9 cellular contexts compared by ENCODE assay signal in the genomic region with DNA sequence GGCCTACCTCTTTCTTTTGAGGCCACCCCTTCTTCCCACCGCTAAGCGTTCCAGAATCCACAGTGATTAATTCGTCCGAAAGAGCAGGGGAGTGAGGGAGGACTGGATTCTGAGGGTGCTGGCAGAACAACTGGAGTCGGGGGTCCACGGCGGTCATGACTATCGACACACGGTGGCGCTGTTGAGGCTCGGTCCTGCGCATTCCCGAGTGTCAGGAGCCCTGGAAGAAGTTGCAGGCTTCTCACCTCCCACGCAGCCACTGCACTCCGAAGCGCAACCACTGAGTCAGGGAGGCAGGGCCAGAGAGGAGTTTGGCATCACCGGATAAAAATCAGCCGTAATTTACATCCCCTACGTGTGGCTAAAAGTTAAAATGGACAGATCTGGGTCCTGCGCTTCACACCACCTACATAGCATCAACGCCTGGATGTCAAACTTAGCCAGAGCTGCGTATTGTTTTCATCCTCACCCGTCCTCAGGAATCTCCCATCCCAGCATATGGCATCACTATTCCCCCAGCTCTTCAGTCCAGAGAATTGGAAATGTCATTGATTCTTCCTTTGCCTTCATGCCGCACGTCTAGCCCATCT. TPM values are rescaled to one million over a fixed set of nuclear protein-coding genes. Genes with fewer than 3 reads are reported as not detected.
DNase-seq lines count a peak whose midpoint lies in the region; ATAC-seq and TF ChIP-seq lines count a peak whose summit lies in the region.
"Had no signal": no experiment of that assay in that cellular context is flagged by ENCODE, and none has a peak within 500 bp of the region (broad histone marks: within the 10 kb centered on the region; RNA-seq: fewer than 3 reads in every experiment).

No MANE protein-coding gene starts in this region.

- H3K4me2 ChIP-seq in H9 (ENCODE audit: insufficient read depth, insufficient read length, low read length), result no peak overlapping the region
- peak overlapping the region; percentile 17 for H3K4me2 ChIP-seq in fibroblast of lung (ENCODE audit: extremely low read depth, insufficient read depth, low read length)

- no peak overlapping the region for H2BK120ac ChIP-seq in H9 (ENCODE audit: low read depth, low read length, poor library complexity, severe bottlenecking)

- H2BK15ac ChIP-seq in H9 (ENCODE audit: low read depth, low read length), result no peak overlapping the region

- no peak overlapping the region for H3K4me3 ChIP-seq in fibroblast of lung (replicated peaks in 1 of 4; ENCODE audit: control extremely low read depth in 1 of 4, insufficient read depth in 1 of 4, low read depth in 3 of 4, low read length in 4 of 4)

- peak; percentile 92 for DNase-seq in AG08395 (ENCODE audit: low spot score)
- DNase-seq in H9, result peak; percentile 87
- peak; percentile 73 for DNase-seq in OCI-M1 (lab: John Stamatoyannopoulos, UW)
- peak; percentile 78 to 80 for DNase-seq in activated T-cell treated with anti-CD3 and anti-CD28 coated beads, Interleukin-2, amount 50 U/mL, for 72 hours
- DNase-seq in fibroblast of lung (ENCODE audit: low read depth in 2 of 2), result peak; percentile 65 to 73
- peak; percentile 88 for DNase-seq in nephron progenitor cell
- peak; percentile 74 for DNase-seq in stimulated activated naive CD4-positive, alpha-beta T cell treated with Interleukin-2 at 50 U/mL for 16 hours (lab: John Stamatoyannopoulos, UW)

- no peak overlapping the region for H2AFZ ChIP-seq in H9 (ENCODE audit: low read length)
- H2AFZ ChIP-seq in fibroblast of lung (ENCODE audit: low read length), result no peak overlapping the region

- H3K4me1 Mint-ChIP-seq in H9, result peaks cover 28 to 36% of the 10 kb centered on the region in 2 experiments
- H3K4me1 Mint-ChIP-seq in activated T-cell treated with anti-CD3 and anti-CD28 coated beads, Interleukin-2, amount 50 U/mL, for 72 hours (ENCODE audit: low read depth), result peaks cover 27% of the 10 kb centered on the region
- H3K4me1 Mint-ChIP-seq in nephron progenitor cell, result peaks cover 44% of the 10 kb centered on the region

- no peak overlapping the region for H3K14ac ChIP-seq in H9 (ENCODE audit: insufficient read depth, low read length)

- H3K18ac ChIP-seq in H9 (ENCODE audit: insufficient read length, low read depth, low read length), result no peak overlapping the region

- H2BK12ac ChIP-seq in H9 (ENCODE audit: insufficient read length, low read depth, low read length), result no peak overlapping the region

- H3K9ac ChIP-seq in H9 (ENCODE audit: extremely low read depth, insufficient read length, low read length), result no peak overlapping the region
- no peak overlapping the region for H3K9ac ChIP-seq in fibroblast of lung (ENCODE audit: insufficient read depth, low read length)

- ATAC-seq in activated T-cell treated with anti-CD3 and anti-CD28 coated beads, Interleukin-2, amount 50 U/mL, for 72 hours (replicated peaks in 1 of 2), result peak; percentile 78 to 86
- no peak for ATAC-seq in HG02981 (IDR thresholded peaks at IDR 0.05; ENCODE audit: unreplicated experiment)

- H3K4me1 ChIP-seq in H9 (ENCODE audit: insufficient read depth, low read length), result no peaks in the 10 kb centered on the region; the same call in 1 of the 2 replicates
- H3K4me1 ChIP-seq in fibroblast of lung (ENCODE audit: control insufficient read depth, extremely low read depth, insufficient read depth, low read length), result peaks cover 3% of the 10 kb centered on the region

- no peaks in the 10 kb centered on the region for H3K79me1 ChIP-seq in H9 (ENCODE audit: insufficient read depth, low read depth, low read length, poor library complexity, severe bottlenecking)

- H2AK5ac ChIP-seq in H9 (ENCODE audit: insufficient read length, low read length), result no peak overlapping the region

- H3K9me3 ChIP-seq in H9 (ENCODE audit: control insufficient read depth, low read depth, low read length), result no peaks in the 10 kb centered on the region
- no peaks in the 10 kb centered on the region for H3K9me3 ChIP-seq in fibroblast of lung (ENCODE audit: control insufficient read depth, insufficient read depth, low read depth, low read length)

- H3K27ac ChIP-seq in H9 (ENCODE audit: insufficient read length, low read depth, low read length) (no peak overlapping the region), fibroblast of lung (ENCODE audit: insufficient read depth, low read length) (no peak overlapping the region)

- TF ChIP-seq CTCF in H9 (conservative IDR thresholded peaks at IDR 0.05) (peak; percentile 92), fibroblast of lung (conservative IDR thresholded peaks at IDR 0.05 in 1 of 2, IDR thresholded peaks at IDR 0.05 in 1 of 2; ENCODE audit: low read depth in 1 of 2, low read length in 2 of 2) (peak; percentile 79 to 84), nephron progenitor cell (IDR thresholded peaks at IDR 0.05) (peak; percentile 70)

- H3K79me2 ChIP-seq in H9 (ENCODE audit: insufficient read depth, low read length) (no peaks in the 10 kb centered on the region), fibroblast of lung (ENCODE audit: control insufficient read depth, insufficient read depth, low read length) (no peaks in the 10 kb centered on the region)

- H3K9me3 Mint-ChIP-seq in H9, result peaks cover 30 to 35% of the 10 kb centered on the region in 2 experiments
- peaks cover 5 to 7% of the 10 kb centered on the region in 2 donors for H3K9me3 Mint-ChIP-seq in activated T-cell treated with anti-CD3 and anti-CD28 coated beads, Interleukin-2, amount 50 U/mL, for 72 hours
- peaks cover 28% of the 10 kb centered on the region for H3K9me3 Mint-ChIP-seq in nephron progenitor cell

- H3K27me3 ChIP-seq in H9 (ENCODE audit: insufficient read depth, low read length), result no peaks in the 10 kb centered on the region; the same call in 1 of the 2 replicates
- H3K27me3 ChIP-seq in fibroblast of lung (ENCODE audit: control insufficient read depth, insufficient read depth, low read length), result peaks cover 5% of the 10 kb centered on the region

- H3K4me3 Mint-ChIP-seq in H9 (no peak overlapping the region; a peak in 1 of 5 replicates), nephron progenitor cell (no peak overlapping the region)
- peak overlapping the region; percentile 29 to 65 for H3K4me3 Mint-ChIP-seq in activated T-cell treated with anti-CD3 and anti-CD28 coated beads, Interleukin-2, amount 50 U/mL, for 72 hours

- H4K20me1 ChIP-seq in H9 (ENCODE audit: control insufficient read depth, insufficient read depth, insufficient read length) (no peaks in the 10 kb centered on the region), fibroblast of lung (ENCODE audit: control insufficient read depth, extremely low read depth, insufficient read depth, low read length) (no peaks in the 10 kb centered on the region)

- H2BK20ac ChIP-seq in H9 (ENCODE audit: low read depth, low read length, poor library complexity, severe bottlenecking), result no peak overlapping the region

- H3K4ac ChIP-seq in H9 (ENCODE audit: low read depth, low read length), result no peak overlapping the region

- WGBS in H9 (ENCODE audit: extremely low coverage, insufficient read length, low lambda C conversion rate), result no CpG with 5 or more reads among the region's 25 CpGs

- no peak overlapping the region for H3K23ac ChIP-seq in H9 (ENCODE audit: insufficient read length, low read depth, low read length)

- no peak overlapping the region for H2BK5ac ChIP-seq in H9 (ENCODE audit: insufficient read length, low read length)

- no peak overlapping the region; a peak in 1 of 7 replicates for H3K27ac Mint-ChIP-seq in H9
- H3K27ac Mint-ChIP-seq in activated T-cell treated with anti-CD3 and anti-CD28 coated beads, Interleukin-2, amount 50 U/mL, for 72 hours, result no peak overlapping the region
- no peak overlapping the region for H3K27ac Mint-ChIP-seq in nephron progenitor cell

- H3K36me3 ChIP-seq in fibroblast of lung (ENCODE audit: control insufficient read depth, insufficient read depth, low read length), result no peaks in the 10 kb centered on the region

- H4K91ac ChIP-seq in H9 (ENCODE audit: insufficient read length, low read depth, low read length), result no peak overlapping the region

- H3K27me3 Mint-ChIP-seq in H9 (ENCODE audit: low read depth) (peaks cover 16% of the 10 kb centered on the region), nephron progenitor cell (ENCODE audit: low read depth, poor library complexity) (peaks cover 29% of the 10 kb centered on the region)
- H3K27me3 Mint-ChIP-seq in activated T-cell treated with anti-CD3 and anti-CD28 coated beads, Interleukin-2, amount 50 U/mL, for 72 hours (ENCODE audit: low read depth), result peaks cover 35% of the 10 kb centered on the region

- H3K36me3 Mint-ChIP-seq in H9 (ENCODE audit: insufficient read depth in 1 of 3, low read depth in 3 of 3) (peaks cover 16 to 36% (median 27%) of the 10 kb centered on the region in 3 experiments), nephron progenitor cell (ENCODE audit: low read depth) (peaks cover 5% of the 10 kb centered on the region)
- H3K36me3 Mint-ChIP-seq in activated T-cell treated with anti-CD3 and anti-CD28 coated beads, Interleukin-2, amount 50 U/mL, for 72 hours (ENCODE audit: insufficient read depth in 2 of 2), result peaks cover 3 to 4% of the 10 kb centered on the region in 2 donors

- H3T11ph ChIP-seq in H9 (ENCODE audit: low read length), result no peak overlapping the region

- no peak overlapping the region for H4K5ac ChIP-seq in H9 (ENCODE audit: insufficient read length, low read depth, low read length)

- no peak overlapping the region for H4K8ac ChIP-seq in H9 (replicated peaks; ENCODE audit: insufficient read length, low read depth, low read length)

- no peak overlapping the region for H3K56ac ChIP-seq in H9 (ENCODE audit: insufficient read length, low read depth, low read length)

- H3K23me2 ChIP-seq in H9 (ENCODE audit: insufficient read length, low read depth, low read length, poor library complexity, severe bottlenecking), result no peaks in the 10 kb centered on the region

RNA-seq across cellular contexts. Expression of gene CTSF, which starts 10.7 kb away (rescaled TPM):
- 0.48 and 0.98 TPM in 2 replicates for total RNA-seq in H9 (2021)
- 1 to 10 TPM; 6.3 to 6.8 TPM for total RNA-seq in activated T-cell treated with anti-CD3 and anti-CD28 coated beads, Interleukin-2, amount 50 U/mL, for 72 hours
- 26.6 and 55.0 TPM in 2 replicates for total RNA-seq in fibroblast of lung
- 8.6 and 17.1 TPM in 2 replicates for polyA plus RNA-seq in fibroblast of lung
- 9.1 and 19.1 TPM in 2 replicates for polyA plus RNA-seq in fibroblast of lung (2012)
- 1.3 and 18.1 TPM in 2 replicates for polyA minus RNA-seq in fibroblast of lung (ENCODE audit: low replicate concordance)

RNA-seq across cellular contexts. Expression of gene CCDC87, which starts 13.8 kb away (rescaled TPM):
- 0.88 and 1.1 TPM in 2 replicates for total RNA-seq in H9 (2021)
- under 1 TPM; 0.10 to 0.21 TPM for total RNA-seq in activated T-cell treated with anti-CD3 and anti-CD28 coated beads, Interleukin-2, amount 50 U/mL, for 72 hours
- 0.26 and 0.33 TPM in 2 replicates for total RNA-seq in fibroblast of lung
- 0.11 and 0.15 TPM in 2 replicates for polyA plus RNA-seq in fibroblast of lung
- 0.21 and 0.24 TPM in 2 replicates for polyA plus RNA-seq in fibroblast of lung (2012)
- 0.43 TPM in 1 of 2 replicates, not detected in the other for polyA minus RNA-seq in fibroblast of lung (ENCODE audit: low replicate concordance)
- total RNA-seq: urinary bladder had no signal

RNA-seq across cellular contexts. Expression of gene CCS, which starts 13.9 kb away (rescaled TPM):
- total RNA-seq in H9 (2021) (57.5 and 61.1 TPM in 2 replicates), fibroblast of lung (41.6 and 42.4 TPM in 2 replicates)
- total RNA-seq in activated T-cell treated with anti-CD3 and anti-CD28 coated beads, Interleukin-2, amount 50 U/mL, for 72 hours, result 10 to 100 TPM; 35.1 to 38.5 TPM
- 16.9 and 22.5 TPM in 2 replicates for polyA plus RNA-seq in fibroblast of lung
- 32.1 and 32.6 TPM in 2 replicates for polyA plus RNA-seq in fibroblast of lung (2012)
- 14.5 and 18.1 TPM in 2 replicates for polyA minus RNA-seq in fibroblast of lung (ENCODE audit: low replicate concordance)

RNA-seq across cellular contexts. Expression of gene ACTN3, which starts 32.4 kb away (rescaled TPM):
- total RNA-seq in H9 (2021) (45.7 TPM in 2 replicates), fibroblast of lung (under 0.01 TPM in 1 of 2 replicates, not detected in the other)
- under 1 TPM in 1 of 2 donors, not detected in 1; 0.32 TPM for total RNA-seq in activated T-cell treated with anti-CD3 and anti-CD28 coated beads, Interleukin-2, amount 50 U/mL, for 72 hours
- polyA plus RNA-seq in fibroblast of lung, result 0.02 TPM in 1 of 2 replicates, not detected in the other
- 0.03 TPM in 1 of 2 replicates, not detected in the other for polyA plus RNA-seq in fibroblast of lung (2012)
- 0.22 TPM in 1 of 2 replicates, not detected in the other for polyA minus RNA-seq in fibroblast of lung (ENCODE audit: low replicate concordance)
- total RNA-seq: urinary bladder had no signal

RNA-seq across cellular contexts. Expression of gene ZDHHC24, which starts 33.3 kb away (rescaled TPM):
- total RNA-seq in H9 (2021) (8.1 and 8.9 TPM in 2 replicates), fibroblast of lung (8.7 and 11.6 TPM in 2 replicates)
- 10 to 100 TPM; 19.8 to 22.0 TPM for total RNA-seq in activated T-cell treated with anti-CD3 and anti-CD28 coated beads, Interleukin-2, amount 50 U/mL, for 72 hours
- polyA plus RNA-seq in fibroblast of lung, result 5.1 and 6.0 TPM in 2 replicates
- polyA plus RNA-seq in fibroblast of lung (2012), result 6.4 and 6.9 TPM in 2 replicates
- polyA minus RNA-seq in fibroblast of lung (ENCODE audit: low replicate concordance), result 6.2 and 10.4 TPM in 2 replicates

Comparison
In these comparisons a context has a peak if more than half of its experiments do, and no peak if none do; other contexts are left out.
1. H3K4me3 Mint-ChIP-seq: peak in activated T-cell treated with anti-CD3 and anti-CD28 coated beads, Interleukin-2, amount 50 U/mL, for 72 hours (2 of 2); none in H9 (0 of 2) and nephron progenitor cell (single experiment).
2. Peak in every context shown above with its lines, with median percentiles within 50 percentile points of each other: DNase-seq and CTCF ChIP-seq.